Comparison of ENCODE assay signal across 1 cellular context in the genomic region with DNA sequence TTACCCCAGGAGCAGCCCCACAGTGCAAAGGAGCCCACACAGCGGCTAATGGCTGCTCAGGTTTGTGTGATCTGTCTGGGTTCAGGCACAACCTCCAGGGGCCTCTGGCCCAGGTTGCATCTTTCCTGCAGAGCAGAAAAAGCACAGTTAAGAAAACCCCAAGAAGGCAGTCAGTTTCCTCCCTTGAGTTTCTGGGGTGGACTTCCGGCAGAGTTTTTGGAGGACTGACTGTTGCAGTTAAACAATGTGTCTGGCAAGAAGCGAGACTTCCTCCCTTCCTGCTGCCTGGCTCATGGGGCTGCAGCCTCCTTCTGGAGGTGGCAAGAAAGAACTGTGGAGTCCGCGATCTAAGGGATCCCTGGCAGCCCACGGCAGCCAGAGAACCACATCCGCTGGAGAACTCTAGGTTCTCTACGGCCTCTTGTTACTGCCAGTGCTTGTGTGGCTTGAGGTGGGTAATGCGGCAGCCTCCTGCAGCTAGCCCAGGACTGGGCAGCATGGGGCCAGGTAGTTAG.
TF ChIP-seq lines count a peak whose summit lies in the region.

No MANE protein-coding gene starts in this region.

TF ChIP-seq in WTC11, 78 proteins besides CTCF, POLR2A, EP300 and RAD21 (continued from another document):
- no peak for TF ChIP-seq MLX (CRISPR knock-in tag; IDR thresholded peaks at IDR 0.05)
- TF ChIP-seq, protein P1, sequence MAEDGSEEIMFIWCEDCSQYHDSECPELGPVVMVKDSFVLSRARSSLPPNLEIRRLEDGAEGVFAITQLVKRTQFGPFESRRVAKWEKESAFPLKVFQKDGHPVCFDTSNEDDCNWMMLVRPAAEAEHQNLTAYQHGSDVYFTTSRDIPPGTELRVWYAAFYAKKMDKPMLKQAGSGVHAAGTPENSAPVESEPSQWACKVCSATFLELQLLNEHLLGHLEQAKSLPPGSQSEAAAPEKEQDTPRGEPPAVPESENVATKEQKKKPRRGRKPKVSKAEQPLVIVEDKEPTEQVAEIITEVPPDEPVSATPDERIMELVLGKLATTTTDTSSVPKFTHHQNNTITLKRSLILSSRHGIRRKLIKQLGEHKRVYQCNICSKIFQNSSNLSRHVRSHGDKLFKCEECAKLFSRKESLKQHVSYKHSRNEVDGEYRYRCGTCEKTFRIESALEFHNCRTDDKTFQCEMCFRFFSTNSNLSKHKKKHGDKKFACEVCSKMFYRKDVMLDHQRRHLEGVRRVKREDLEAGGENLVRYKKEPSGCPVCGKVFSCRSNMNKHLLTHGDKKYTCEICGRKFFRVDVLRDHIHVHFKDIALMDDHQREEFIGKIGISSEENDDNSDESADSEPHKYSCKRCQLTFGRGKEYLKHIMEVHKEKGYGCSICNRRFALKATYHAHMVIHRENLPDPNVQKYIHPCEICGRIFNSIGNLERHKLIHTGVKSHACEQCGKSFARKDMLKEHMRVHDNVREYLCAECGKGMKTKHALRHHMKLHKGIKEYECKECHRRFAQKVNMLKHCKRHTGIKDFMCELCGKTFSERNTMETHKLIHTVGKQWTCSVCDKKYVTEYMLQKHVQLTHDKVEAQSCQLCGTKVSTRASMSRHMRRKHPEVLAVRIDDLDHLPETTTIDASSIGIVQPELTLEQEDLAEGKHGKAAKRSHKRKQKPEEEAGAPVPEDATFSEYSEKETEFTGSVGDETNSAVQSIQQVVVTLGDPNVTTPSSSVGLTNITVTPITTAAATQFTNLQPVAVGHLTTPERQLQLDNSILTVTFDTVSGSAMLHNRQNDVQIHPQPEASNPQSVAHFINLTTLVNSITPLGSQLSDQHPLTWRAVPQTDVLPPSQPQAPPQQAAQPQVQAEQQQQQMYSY (CRISPR knock-in tag; IDR thresholded peaks at IDR 0.05), result no peak
- TF ChIP-seq, protein P2, sequence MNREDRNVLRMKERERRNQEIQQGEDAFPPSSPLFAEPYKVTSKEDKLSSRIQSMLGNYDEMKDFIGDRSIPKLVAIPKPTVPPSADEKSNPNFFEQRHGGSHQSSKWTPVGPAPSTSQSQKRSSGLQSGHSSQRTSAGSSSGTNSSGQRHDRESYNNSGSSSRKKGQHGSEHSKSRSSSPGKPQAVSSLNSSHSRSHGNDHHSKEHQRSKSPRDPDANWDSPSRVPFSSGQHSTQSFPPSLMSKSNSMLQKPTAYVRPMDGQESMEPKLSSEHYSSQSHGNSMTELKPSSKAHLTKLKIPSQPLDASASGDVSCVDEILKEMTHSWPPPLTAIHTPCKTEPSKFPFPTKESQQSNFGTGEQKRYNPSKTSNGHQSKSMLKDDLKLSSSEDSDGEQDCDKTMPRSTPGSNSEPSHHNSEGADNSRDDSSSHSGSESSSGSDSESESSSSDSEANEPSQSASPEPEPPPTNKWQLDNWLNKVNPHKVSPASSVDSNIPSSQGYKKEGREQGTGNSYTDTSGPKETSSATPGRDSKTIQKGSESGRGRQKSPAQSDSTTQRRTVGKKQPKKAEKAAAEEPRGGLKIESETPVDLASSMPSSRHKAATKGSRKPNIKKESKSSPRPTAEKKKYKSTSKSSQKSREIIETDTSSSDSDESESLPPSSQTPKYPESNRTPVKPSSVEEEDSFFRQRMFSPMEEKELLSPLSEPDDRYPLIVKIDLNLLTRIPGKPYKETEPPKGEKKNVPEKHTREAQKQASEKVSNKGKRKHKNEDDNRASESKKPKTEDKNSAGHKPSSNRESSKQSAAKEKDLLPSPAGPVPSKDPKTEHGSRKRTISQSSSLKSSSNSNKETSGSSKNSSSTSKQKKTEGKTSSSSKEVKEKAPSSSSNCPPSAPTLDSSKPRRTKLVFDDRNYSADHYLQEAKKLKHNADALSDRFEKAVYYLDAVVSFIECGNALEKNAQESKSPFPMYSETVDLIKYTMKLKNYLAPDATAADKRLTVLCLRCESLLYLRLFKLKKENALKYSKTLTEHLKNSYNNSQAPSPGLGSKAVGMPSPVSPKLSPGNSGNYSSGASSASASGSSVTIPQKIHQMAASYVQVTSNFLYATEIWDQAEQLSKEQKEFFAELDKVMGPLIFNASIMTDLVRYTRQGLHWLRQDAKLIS (CRISPR knock-in tag; IDR thresholded peaks at IDR 0.05; ENCODE audit: borderline replicate concordance), result no peak
- no peak for TF ChIP-seq NFATC4 (CRISPR knock-in tag; IDR thresholded peaks at IDR 0.05)
- no peak for TF ChIP-seq TCF7 (CRISPR knock-in tag; IDR thresholded peaks at IDR 0.05; ENCODE audit: low read depth)
- TF ChIP-seq, protein P3, sequence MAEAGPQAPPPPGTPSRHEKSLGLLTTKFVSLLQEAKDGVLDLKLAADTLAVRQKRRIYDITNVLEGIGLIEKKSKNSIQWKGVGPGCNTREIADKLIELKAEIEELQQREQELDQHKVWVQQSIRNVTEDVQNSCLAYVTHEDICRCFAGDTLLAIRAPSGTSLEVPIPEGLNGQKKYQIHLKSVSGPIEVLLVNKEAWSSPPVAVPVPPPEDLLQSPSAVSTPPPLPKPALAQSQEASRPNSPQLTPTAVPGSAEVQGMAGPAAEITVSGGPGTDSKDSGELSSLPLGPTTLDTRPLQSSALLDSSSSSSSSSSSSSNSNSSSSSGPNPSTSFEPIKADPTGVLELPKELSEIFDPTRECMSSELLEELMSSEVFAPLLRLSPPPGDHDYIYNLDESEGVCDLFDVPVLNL (CRISPR knock-in tag; IDR thresholded peaks at IDR 0.05; ENCODE audit: borderline replicate concordance, low read depth), result no peak
- TF ChIP-seq EMX1 (CRISPR knock-in tag; IDR thresholded peaks at IDR 0.05), result no peak
TF ChIP-seq in WTC11: peak in this region for 0.
